Comparison of ENCODE assay signal across 33 cellular contexts in the genomic region with DNA sequence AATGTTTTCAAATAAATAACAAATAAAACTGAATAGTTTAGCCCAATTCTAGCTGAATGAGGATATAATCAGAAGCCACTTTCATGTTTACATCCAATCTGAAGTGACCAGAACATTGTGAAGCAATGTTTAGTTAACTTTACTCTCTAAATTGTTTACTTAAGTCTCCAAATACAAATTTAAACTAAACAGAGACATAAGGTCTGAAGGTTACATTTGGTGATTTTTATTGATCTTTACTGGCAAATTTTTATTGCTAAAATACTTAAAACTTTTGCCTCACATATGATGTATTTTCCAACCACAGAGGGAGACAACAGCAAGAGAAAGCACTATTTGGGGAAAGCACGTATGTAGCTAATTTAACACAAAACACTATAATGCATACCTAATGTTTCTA.
"Had no signal": no experiment of that assay in that cellular context is flagged by ENCODE, and none has a peak within 500 bp of the region (broad histone marks: within the 10 kb centered on the region; RNA-seq: fewer than 3 reads in every experiment).

No MANE protein-coding gene starts in this region.

- DNase-seq: activated CD4-positive, alpha-beta memory T cell treated with anti-CD3 and anti-CD28 coated beads for 36 hours; activated CD4-positive, alpha-beta T cell treated with anti-CD3 and anti-CD28 coated beads, Interleukin-2, amount 10 ng/mL, durations not matched to agents 7 days and 5 days; activated CD4-positive, CD25-positive, alpha-beta regulatory T cell; activated CD8-positive, alpha-beta memory T cell treated with anti-CD3 and anti-CD28 coated beads for 24 hours; activated gamma-delta T cell; activated naive CD4-positive, alpha-beta T cell treated with anti-CD3 and anti-CD28 coated beads, Interleukin-2, amount 10 ng/mL, durations not matched to agents 7 days and 5 days; activated naive CD8-positive, alpha-beta T cell treated with anti-CD3 and anti-CD28 coated beads for 36 hours; activated T-cell treated with anti-CD3 and anti-CD28 coated beads for 4 hours; activated T-cell treated with anti-CD3 and anti-CD28 coated beads, Interleukin-2, amount 50 U/mL, for 48 hours; adrenal gland; aorta; MG63; MV-4-11; NCI-H1092 treated with DMSO at 0.1 percent for 48 hours; NCI-H1417 treated with DMSO at 0.1 percent for 48 hours; NCI-H1694; NCI-H2029; NCI-H2107; NCI-H2171 treated with DMSO at 0.1 percent for 48 hours; NCI-H226; NCI-H526; NCI-H82; OCI-M1; RPMI8226; T-cell; T-helper 2 cell; T1000 had no signal

- H3K36me3 ChIP-seq: adrenal gland, breast epithelium, MG63 had no signal

- H3K9ac ChIP-seq: KMS-11 had no signal

- H3K4me1 Mint-ChIP-seq: activated CD4-positive, alpha-beta T cell treated with anti-CD3 and anti-CD28 coated beads, Interleukin-2, amount 10 ng/mL, durations not matched to agents 7 days and 5 days; activated naive CD4-positive, alpha-beta T cell treated with anti-CD3 and anti-CD28 coated beads, Interleukin-2, amount 10 ng/mL, durations not matched to agents 7 days and 5 days; activated T-helper 17 cell treated with anti-CD3 and anti-CD28 coated beads, Interleukin-2, amount 50 U/mL, for 72 hours had no signal

- H3K27ac Mint-ChIP-seq: activated CD4-positive, alpha-beta memory T cell treated with anti-CD3 and anti-CD28 coated beads for 36 hours; activated CD4-positive, alpha-beta T cell treated with anti-CD3 and anti-CD28 coated beads, Interleukin-2, amount 10 ng/mL, durations not matched to agents 7 days and 5 days; activated naive CD4-positive, alpha-beta T cell treated with anti-CD3 and anti-CD28 coated beads, Interleukin-2, amount 10 ng/mL, durations not matched to agents 7 days and 5 days; activated naive CD8-positive, alpha-beta T cell treated with anti-CD3 and anti-CD28 coated beads for 36 hours; activated T-helper 17 cell treated with anti-CD3 and anti-CD28 coated beads, Interleukin-2, amount 50 U/mL, for 72 hours; T-cell had no signal

- ATAC-seq: activated T-helper 17 cell treated with anti-CD3 and anti-CD28 coated beads, Interleukin-2, amount 50 U/mL, for 72 hours; Panc1; Right ventricle myocardium inferior; T-cell had no signal

- H3K36me3 Mint-ChIP-seq: activated CD4-positive, alpha-beta memory T cell treated with anti-CD3 and anti-CD28 coated beads for 36 hours; activated naive CD4-positive, alpha-beta T cell treated with anti-CD3 and anti-CD28 coated beads, Interleukin-2, amount 10 ng/mL, durations not matched to agents 7 days and 5 days; T-cell had no signal

- H3K27me3 Mint-ChIP-seq: activated CD4-positive, alpha-beta memory T cell treated with anti-CD3 and anti-CD28 coated beads for 36 hours; activated CD4-positive, alpha-beta T cell treated with anti-CD3 and anti-CD28 coated beads, Interleukin-2, amount 10 ng/mL, durations not matched to agents 7 days and 5 days; activated naive CD4-positive, alpha-beta T cell treated with anti-CD3 and anti-CD28 coated beads, Interleukin-2, amount 10 ng/mL, durations not matched to agents 7 days and 5 days; activated naive CD8-positive, alpha-beta T cell treated with anti-CD3 and anti-CD28 coated beads for 36 hours; activated T-helper 17 cell treated with anti-CD3 and anti-CD28 coated beads, Interleukin-2, amount 50 U/mL, for 72 hours; T-cell had no signal

- H3K9me3 ChIP-seq: adrenal gland, breast epithelium, MG63 had no signal

- H3K4me1 ChIP-seq: adrenal gland, breast epithelium had no signal

- H3K27ac ChIP-seq: adrenal gland, breast epithelium, KMS-11, SK-N-MC had no signal

- H3K4me3 Mint-ChIP-seq: activated CD4-positive, alpha-beta memory T cell treated with anti-CD3 and anti-CD28 coated beads for 36 hours; activated CD4-positive, alpha-beta T cell treated with anti-CD3 and anti-CD28 coated beads, Interleukin-2, amount 10 ng/mL, durations not matched to agents 7 days and 5 days; activated naive CD4-positive, alpha-beta T cell treated with anti-CD3 and anti-CD28 coated beads, Interleukin-2, amount 10 ng/mL, durations not matched to agents 7 days and 5 days; activated naive CD8-positive, alpha-beta T cell treated with anti-CD3 and anti-CD28 coated beads for 36 hours; activated T-helper 17 cell treated with anti-CD3 and anti-CD28 coated beads, Interleukin-2, amount 50 U/mL, for 72 hours; T-cell had no signal

- H3K4me3 ChIP-seq: adrenal gland, breast epithelium, MG63, SK-N-MC had no signal

- H3K9me3 Mint-ChIP-seq: activated CD4-positive, alpha-beta memory T cell treated with anti-CD3 and anti-CD28 coated beads for 36 hours; activated CD4-positive, alpha-beta T cell treated with anti-CD3 and anti-CD28 coated beads, Interleukin-2, amount 10 ng/mL, durations not matched to agents 7 days and 5 days; activated naive CD4-positive, alpha-beta T cell treated with anti-CD3 and anti-CD28 coated beads, Interleukin-2, amount 10 ng/mL, durations not matched to agents 7 days and 5 days; activated T-helper 17 cell treated with anti-CD3 and anti-CD28 coated beads, Interleukin-2, amount 50 U/mL, for 72 hours; T-cell had no signal

- H3K27me3 ChIP-seq: adrenal gland, breast epithelium, MG63 had no signal
